Comparison of ENCODE assay signal across 19 cellular contexts in the genomic region with DNA sequence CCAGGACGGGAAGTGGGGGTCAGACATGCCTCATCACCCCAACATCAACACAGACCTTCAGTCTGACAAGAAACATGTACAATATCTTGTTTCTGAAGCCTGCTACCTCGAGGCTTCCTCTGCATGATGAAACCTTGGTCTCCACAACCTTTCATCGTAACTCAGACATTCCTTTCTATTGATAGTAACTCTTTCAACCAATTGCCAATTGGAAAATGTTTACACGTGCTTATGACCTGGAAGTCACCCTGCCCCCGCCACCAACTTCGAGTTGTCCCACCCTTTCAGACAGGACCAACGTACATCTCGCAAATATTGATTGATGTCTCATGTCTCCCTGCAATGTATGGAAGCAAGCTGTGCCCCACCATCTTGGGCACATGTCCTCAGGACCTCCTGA.
DNase-seq lines count a peak whose midpoint lies in the region; ATAC-seq and TF ChIP-seq lines count a peak whose summit lies in the region.
"Had no signal": no experiment of that assay in that cellular context is flagged by ENCODE, and none has a peak within 500 bp of the region (broad histone marks: within the 10 kb centered on the region; RNA-seq: fewer than 3 reads in every experiment).

No MANE protein-coding gene starts in this region.

- intact Hi-C loops in stomach (cut with DNase I; ENCODE audit: low total_unique reads): no loop called here

- TF ChIP-seq CTCF in stomach (IDR thresholded peaks at IDR 0.05): no peak

- no peaks in the 10 kb centered on the region for H3K9me3 ChIP-seq in stomach
- H3K9me3 ChIP-seq: breast epithelium, lower lobe of right lung had no signal

- 54 to 67% (median 64%) methylated on average over 8 of the region's 8 CpGs for WGBS in stomach, 5 donors

- ATAC-seq in GM18517 (IDR thresholded peaks at IDR 0.05; ENCODE audit: unreplicated experiment) (no peak), SK-N-SH treated with all-trans-retinoic acid at 6 μM for 48 hours (no peak)
- ATAC-seq: effector memory CD8-positive, alpha-beta T cell; naive thymus-derived CD4-positive, alpha-beta T cell had no signal

- no peaks in the 10 kb centered on the region for H3K36me3 ChIP-seq in stomach
- H3K36me3 ChIP-seq: breast epithelium, lower lobe of right lung, right atrium auricular region, SJSA1 had no signal

- H3K27ac ChIP-seq in stomach: peak overlapping the region; percentile 40 to 78 (median 71)
- H3K27ac ChIP-seq: right atrium auricular region, SJSA1 had no signal

- H3K4me3 ChIP-seq in stomach: no peak overlapping the region
- H3K4me3 ChIP-seq: breast epithelium, lower lobe of right lung, right atrium auricular region, SJSA1 had no signal

- no peak for TF ChIP-seq EP300 in stomach (IDR thresholded peaks at IDR 0.05)

- TF ChIP-seq POLR2A in stomach (IDR thresholded peaks at IDR 0.05): no peak

- DNase-seq in DMS53 (lab: John Stamatoyannopoulos, UW) (peak; percentile 42), DMS53 treated with DMSO at 0.1 percent for 48 hours (lab: John Stamatoyannopoulos, UW; ENCODE audit: unreplicated experiment) (no peak), SHP77 treated with DMSO at 0.1 percent for 48 hours (lab: John Stamatoyannopoulos, UW) (peak; percentile 74), kidney tubule cell (ENCODE audit: low spot score) (peak; percentile 33), stomach (no peak)
- no peak for DNase-seq in activated T-cell treated with anti-CD3 and anti-CD28 coated beads, Interleukin-2, amount 50 U/mL, for 48 hours
- DNase-seq: 8988T; activated CD4-positive, alpha-beta T cell treated with anti-CD3 and anti-CD28 coated beads for 48 hours; C1 segment of cervical spinal cord; DND-41; effector memory CD8-positive, alpha-beta T cell; lower lobe of right lung; naive thymus-derived CD4-positive, alpha-beta T cell; T1000 had no signal

- H3K4me1 ChIP-seq in stomach: peaks cover 0 to 15% (median 8%) of the 10 kb centered on the region in 4 donors
- H3K4me1 ChIP-seq: breast epithelium, right atrium auricular region had no signal

- no peaks in the 10 kb centered on the region for H3K27me3 ChIP-seq in stomach
- H3K27me3 ChIP-seq: breast epithelium, right atrium auricular region, SJSA1 had no signal

TF ChIP-seq in SK-N-SH treated with all-trans-retinoic acid at 6 μM for 48 hours, 23 proteins besides CTCF, POLR2A, EP300 and RAD21:
- no peak for TF ChIP-seq RARB (CRISPR knock-in tag; IDR thresholded peaks at IDR 0.05)
- TF ChIP-seq ZNF8 (CRISPR knock-in tag; IDR thresholded peaks at IDR 0.05): no peak
- TF ChIP-seq OSR1 (CRISPR knock-in tag; IDR thresholded peaks at IDR 0.05): no peak
- no peak for TF ChIP-seq ZFP30 (CRISPR knock-in tag; IDR thresholded peaks at IDR 0.05)
- TF ChIP-seq TOX (CRISPR knock-in tag; IDR thresholded peaks at IDR 0.05; ENCODE audit: borderline replicate concordance): no peak
- no peak for TF ChIP-seq ESRRG (CRISPR knock-in tag; IDR thresholded peaks at IDR 0.05)
- no peak for TF ChIP-seq ZNF70 (CRISPR knock-in tag; IDR thresholded peaks at IDR 0.05)
- no peak for TF ChIP-seq TCF4 (CRISPR knock-in tag; IDR thresholded peaks at IDR 0.05; ENCODE audit: borderline replicate concordance)
- TF ChIP-seq, protein P1, sequence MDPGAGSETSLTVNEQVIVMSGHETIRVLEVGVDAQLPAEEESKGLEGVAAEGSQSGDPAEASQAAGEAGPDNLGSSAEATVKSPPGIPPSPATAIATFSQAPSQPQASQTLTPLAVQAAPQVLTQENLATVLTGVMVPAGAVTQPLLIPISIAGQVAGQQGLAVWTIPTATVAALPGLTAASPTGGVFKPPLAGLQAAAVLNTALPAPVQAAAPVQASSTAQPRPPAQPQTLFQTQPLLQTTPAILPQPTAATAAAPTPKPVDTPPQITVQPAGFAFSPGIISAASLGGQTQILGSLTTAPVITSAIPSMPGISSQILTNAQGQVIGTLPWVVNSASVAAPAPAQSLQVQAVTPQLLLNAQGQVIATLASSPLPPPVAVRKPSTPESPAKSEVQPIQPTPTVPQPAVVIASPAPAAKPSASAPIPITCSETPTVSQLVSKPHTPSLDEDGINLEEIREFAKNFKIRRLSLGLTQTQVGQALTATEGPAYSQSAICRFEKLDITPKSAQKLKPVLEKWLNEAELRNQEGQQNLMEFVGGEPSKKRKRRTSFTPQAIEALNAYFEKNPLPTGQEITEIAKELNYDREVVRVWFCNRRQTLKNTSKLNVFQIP (CRISPR knock-in tag; IDR thresholded peaks at IDR 0.05; ENCODE audit: borderline replicate concordance, low read depth): no peak
- no peak for TF ChIP-seq ARNTL (CRISPR knock-in tag; IDR thresholded peaks at IDR 0.05; ENCODE audit: borderline replicate concordance, low read depth)
- TF ChIP-seq, protein P2, sequence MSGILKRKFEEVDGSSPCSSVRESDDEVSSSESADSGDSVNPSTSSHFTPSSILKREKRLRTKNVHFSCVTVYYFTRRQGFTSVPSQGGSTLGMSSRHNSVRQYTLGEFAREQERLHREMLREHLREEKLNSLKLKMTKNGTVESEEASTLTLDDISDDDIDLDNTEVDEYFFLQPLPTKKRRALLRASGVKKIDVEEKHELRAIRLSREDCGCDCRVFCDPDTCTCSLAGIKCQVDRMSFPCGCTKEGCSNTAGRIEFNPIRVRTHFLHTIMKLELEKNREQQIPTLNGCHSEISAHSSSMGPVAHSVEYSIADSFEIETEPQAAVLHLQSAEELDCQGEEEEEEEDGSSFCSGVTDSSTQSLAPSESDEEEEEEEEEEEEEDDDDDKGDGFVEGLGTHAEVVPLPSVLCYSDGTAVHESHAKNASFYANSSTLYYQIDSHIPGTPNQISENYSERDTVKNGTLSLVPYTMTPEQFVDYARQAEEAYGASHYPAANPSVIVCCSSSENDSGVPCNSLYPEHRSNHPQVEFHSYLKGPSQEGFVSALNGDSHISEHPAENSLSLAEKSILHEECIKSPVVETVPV (CRISPR knock-in tag; IDR thresholded peaks at IDR 0.05): no peak
- TF ChIP-seq, protein P3, sequence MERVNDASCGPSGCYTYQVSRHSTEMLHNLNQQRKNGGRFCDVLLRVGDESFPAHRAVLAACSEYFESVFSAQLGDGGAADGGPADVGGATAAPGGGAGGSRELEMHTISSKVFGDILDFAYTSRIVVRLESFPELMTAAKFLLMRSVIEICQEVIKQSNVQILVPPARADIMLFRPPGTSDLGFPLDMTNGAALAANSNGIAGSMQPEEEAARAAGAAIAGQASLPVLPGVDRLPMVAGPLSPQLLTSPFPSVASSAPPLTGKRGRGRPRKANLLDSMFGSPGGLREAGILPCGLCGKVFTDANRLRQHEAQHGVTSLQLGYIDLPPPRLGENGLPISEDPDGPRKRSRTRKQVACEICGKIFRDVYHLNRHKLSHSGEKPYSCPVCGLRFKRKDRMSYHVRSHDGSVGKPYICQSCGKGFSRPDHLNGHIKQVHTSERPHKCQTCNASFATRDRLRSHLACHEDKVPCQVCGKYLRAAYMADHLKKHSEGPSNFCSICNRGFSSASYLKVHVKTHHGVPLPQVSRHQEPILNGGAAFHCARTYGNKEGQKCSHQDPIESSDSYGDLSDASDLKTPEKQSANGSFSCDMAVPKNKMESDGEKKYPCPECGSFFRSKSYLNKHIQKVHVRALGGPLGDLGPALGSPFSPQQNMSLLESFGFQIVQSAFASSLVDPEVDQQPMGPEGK (CRISPR knock-in tag; IDR thresholded peaks at IDR 0.05; ENCODE audit: borderline replicate concordance): no peak
- no peak for TF ChIP-seq CSDC2 (CRISPR knock-in tag; IDR thresholded peaks at IDR 0.05)
- TF ChIP-seq SNAI2 (CRISPR knock-in tag; IDR thresholded peaks at IDR 0.05): no peak
- TF ChIP-seq ZFP3 (CRISPR knock-in tag; IDR thresholded peaks at IDR 0.05): no peak

Comparison
In these comparisons a context has a peak if more than half of its experiments do, and no peak if none do; other contexts are left out.
1. DNase-seq: peak in DMS53 (single experiment), SHP77 treated with DMSO at 0.1 percent for 48 hours (single experiment) and kidney tubule cell (single experiment); none in DMS53 treated with DMSO at 0.1 percent for 48 hours (single experiment), stomach (single experiment) and activated T-cell treated with anti-CD3 and anti-CD28 coated beads, Interleukin-2, amount 50 U/mL, for 48 hours (0 of 2).